ENCODE assay signal across 18 cellular contexts in genomic region chr6:54860739-54861138, GRCh38. TPM values are rescaled to one million over a fixed set of nuclear protein-coding genes. Genes with fewer than 3 reads are reported as not detected.
DNase-seq lines count a peak whose midpoint lies in the region; ATAC-seq and TF ChIP-seq lines count a peak whose summit lies in the region.
"Had no signal": no experiment of that assay in that cellular context is flagged by ENCODE, and none has a peak within 500 bp of the region (broad histone marks: within the 10 kb centered on the region; RNA-seq: fewer than 3 reads in every experiment).

No MANE protein-coding gene starts in this region.

- in situ Hi-C loops in transverse colon (cut with MboI; ENCODE audit: low pct_ligation_motif_present in 1 of 4, low pct_unique_long_range_greater_than_20kb in 1 of 4, low sequenced_read_pairs in 3 of 4) = no loop called here

- H3K4me3 ChIP-seq in fibroblast of mammary gland (ENCODE audit: control insufficient read depth, low read depth, low read length) (no peak overlapping the region), transverse colon (no peak overlapping the region)
- H3K4me3 ChIP-seq: coronary artery, upper lobe of right lung had no signal

- no peaks in the 10 kb centered on the region for H3K9me3 ChIP-seq in transverse colon
- H3K9me3 ChIP-seq: upper lobe of right lung had no signal

- TF ChIP-seq CTCF in fibroblast of mammary gland (conservative IDR thresholded peaks at IDR 0.05; ENCODE audit: control insufficient read depth, insufficient read depth, low read depth, low read length) (no peak), transverse colon (IDR thresholded peaks at IDR 0.05) (no peak)

- peaks cover 0 to 29% (median 8%) of the 10 kb centered on the region in 4 donors for H3K4me1 ChIP-seq in transverse colon
- H3K4me1 ChIP-seq: upper lobe of right lung had no signal

- TF ChIP-seq POLR2A in transverse colon (IDR thresholded peaks at IDR 0.05) = no peak

- DNase-seq in NK-92 treated with Interleukin-12 subunit alpha and Interleukin-12 subunit beta, amount 100 ng/mL, for 24 hours (lab: John Stamatoyannopoulos, UW) = peak; percentile 17
- DNase-seq in NK-92 (lab: John Stamatoyannopoulos, UW; ENCODE audit: unreplicated experiment) (no peak), T1000 (lab: John Stamatoyannopoulos, UW) (peak; percentile 30), fibroblast of mammary gland (ENCODE audit: low read depth) (peak; percentile 52), transverse colon (no peak), NCI-H2029 (lab: John Stamatoyannopoulos, UW) (no peak)
- no peak for DNase-seq in activated T-cell treated with anti-CD3 and anti-CD28 coated beads, Interleukin-2, amount 50 U/mL, for 1 hour
- DNase-seq: amniotic stem cell; CD4-positive, alpha-beta T cell; hypothalamus; NCI-H187 treated with DMSO at 0.1 percent for 48 hours; NCI-H510A treated with DMSO at 0.1 percent for 48 hours; stimulated activated naive CD4-positive, alpha-beta T cell treated with Interleukin-2 at 50 U/mL for 16 hours; upper lobe of right lung had no signal

- no peaks in the 10 kb centered on the region for H3K36me3 ChIP-seq in transverse colon
- H3K36me3 ChIP-seq: upper lobe of right lung had no signal

- intact Hi-C loops in transverse colon (cut with DNase I; ENCODE audit: low total_unique reads) = no loop called here

- TF ChIP-seq EP300 in transverse colon (IDR thresholded peaks at IDR 0.05; ENCODE audit: low read depth) = no peak

- WGBS in transverse colon (ENCODE audit: low coverage in 1 of 2), 2 donors = 60 to 83% methylated on average over 3 to 5 of the region's 5 CpGs

- no peak for ATAC-seq in HG02885 (IDR thresholded peaks at IDR 0.05; ENCODE audit: poor library complexity, unreplicated experiment)
- ATAC-seq: upper lobe of right lung had no signal

- H3K27me3 ChIP-seq in transverse colon = no peaks in the 10 kb centered on the region
- H3K27me3 ChIP-seq: upper lobe of right lung had no signal

- H3K27ac ChIP-seq in transverse colon = peak overlapping the region in 3 of 4 donors; percentile 59 to 75 (median 74)
- H3K27ac ChIP-seq: coronary artery, upper lobe of right lung had no signal

RNA-seq across cellular contexts. Expression of gene FAM83B, which starts 14.2 kb away (rescaled TPM):
- total RNA-seq in transverse colon = 10 to 100 TPM; 20.2 to 38.5 (median 36.6) TPM
- total RNA-seq: activated CD8-positive, alpha-beta memory T cell treated with anti-CD3 and anti-CD28 coated beads for 36 hours; activated T-helper 2 cell treated with anti-CD3 and anti-CD28 coated beads, Interferon-gamma antibody, Interleukin-2, Interleukin-4, amounts not matched to agents 10 μg/mL and 5 μg/mL and 100 μg/mL, durations not matched to agents 14 hours and 24 hours and 36 hours; CD4-positive, alpha-beta T cell had no signal

Comparison
In these comparisons a context has a peak if more than half of its experiments do, and no peak if none do; other contexts are left out.
1. DNase-seq: peak in NK-92 treated with Interleukin-12 subunit alpha and Interleukin-12 subunit beta, amount 100 ng/mL, for 24 hours (single experiment), T1000 (single experiment) and fibroblast of mammary gland (single experiment); none in NK-92 (single experiment), transverse colon (single experiment), activated T-cell treated with anti-CD3 and anti-CD28 coated beads, Interleukin-2, amount 50 U/mL, for 1 hour (single experiment) and NCI-H2029 (single experiment).